In the genomic region with DNA sequence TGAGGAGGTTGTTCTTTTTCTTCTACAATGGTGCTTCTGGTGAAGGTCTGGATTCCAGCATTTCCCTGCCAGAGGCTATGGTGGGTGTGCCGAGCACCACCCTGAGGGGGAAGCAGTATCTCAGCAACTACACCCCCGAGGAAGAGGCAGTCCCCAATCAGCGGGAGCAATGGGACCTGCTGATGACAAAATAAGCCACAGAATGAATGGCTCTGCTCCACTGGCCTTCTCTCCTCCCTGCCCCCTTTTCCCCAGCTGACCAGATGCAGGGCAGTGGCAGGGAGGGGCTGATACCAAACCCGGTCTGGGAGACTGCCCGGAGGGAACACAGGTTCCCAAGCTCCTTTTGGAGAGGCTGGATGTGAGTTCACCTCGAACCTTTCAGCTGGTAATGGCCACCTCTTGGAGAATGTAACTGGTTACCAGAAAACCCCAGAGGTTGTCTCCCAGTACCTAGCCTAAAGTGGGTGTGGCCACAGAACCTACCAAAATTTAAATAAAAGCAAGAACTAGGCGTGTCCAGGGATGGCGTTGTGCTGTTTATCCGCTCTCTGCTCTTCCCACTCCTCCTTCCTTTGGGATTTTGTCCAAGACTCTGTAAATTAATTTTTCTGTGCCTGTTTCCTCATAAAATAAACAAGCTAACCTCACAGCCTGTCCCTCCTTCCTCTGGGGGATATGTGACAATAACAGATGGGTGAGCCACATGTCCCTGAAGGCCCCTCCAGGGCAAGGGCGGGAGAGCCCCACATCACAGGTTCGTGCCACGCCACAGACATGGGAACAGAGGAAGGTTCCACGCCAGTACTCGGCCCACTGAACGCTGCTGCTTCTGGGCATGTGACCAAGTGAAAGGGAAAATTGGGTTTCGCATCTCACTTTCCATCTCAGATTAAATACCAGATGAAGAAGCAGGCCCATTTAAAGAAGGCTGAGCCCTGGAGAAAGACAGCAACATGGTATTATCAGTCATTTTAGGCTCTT, we compare ENCODE assay signal across 8 cellular contexts. TPM values are rescaled to one million over a fixed set of nuclear protein-coding genes. Genes with fewer than 3 reads are reported as not detected.
DNase-seq lines count a peak whose midpoint lies in the region; ATAC-seq and TF ChIP-seq lines count a peak whose summit lies in the region.

No MANE protein-coding gene starts in this region.

- POLR2A ChIA-PET in PC-9 (lab: Charles Lee; ENCODE audit: unreplicated experiment): interaction anchor here (0.6 to 0.9 kb wide), 2 partner anchors 42 to 124 kb away, joined by 3 to 4 read pairs; no protein-coding TSS in a partner anchor

- CTCF ChIA-PET in PC-9 (lab: Charles Lee): no interaction called here

- no peaks in the 10 kb centered on the region for H3K79me2 ChIP-seq in PC-9 (ENCODE audit: low read depth)

- H3F3A ChIP-seq in PC-9 (ENCODE audit: insufficient read depth, low read depth): peaks cover 31% of the 10 kb centered on the region

- H3K27me3 ChIP-seq in PC-9 (ENCODE audit: insufficient read depth, low read depth): no peaks in the 10 kb centered on the region

- intact Hi-C loops in activated T-helper 1 cell treated with anti-CD3 and anti-CD28 coated beads, Interleukin-12 subunit alpha, Interleukin-12 subunit beta, Interleukin-2, Interleukin-4 antibody, amounts not matched to agents 30 ng/mL and 10 ng/mL and 1 ng/mL, durations not matched to agents 14 hours and 24 hours and 36 hours (cut with micrococcal nuclease): no loop called here
- intact Hi-C loops in PC-9 (cut with micrococcal nuclease; ENCODE audit: unreplicated experiment): no loop called here

- H3K4me2 ChIP-seq in PC-9: no peak overlapping the region

- no peak overlapping the region for H2AFZ ChIP-seq in PC-9

- peak overlapping the region; percentile 29 for H3K27ac Mint-ChIP-seq in activated T-helper 1 cell treated with anti-CD3 and anti-CD28 coated beads, Interleukin-12 subunit alpha, Interleukin-12 subunit beta, Interleukin-2, Interleukin-4 antibody, amounts not matched to agents 30 ng/mL and 10 ng/mL and 1 ng/mL, durations not matched to agents 14 hours and 24 hours and 36 hours
- H3K27ac Mint-ChIP-seq in naive B cell: peak overlapping the region; percentile 81 to 99 (median 98)
- no peak overlapping the region for H3K27ac Mint-ChIP-seq in T-helper 2 cell treated with Interferon-gamma antibody and Interleukin-4, amounts not matched to agents 5 μg/mL and 100 μg/mL, for 36 hours

- peaks cover 52% of the 10 kb centered on the region for H3K4me1 ChIP-seq in PC-9 (replicated peaks; ENCODE audit: insufficient read depth)

- no peaks in the 10 kb centered on the region for H3K9me3 Mint-ChIP-seq in activated T-helper 1 cell treated with anti-CD3 and anti-CD28 coated beads, Interleukin-12 subunit alpha, Interleukin-12 subunit beta, Interleukin-2, Interleukin-4 antibody, amounts not matched to agents 30 ng/mL and 10 ng/mL and 1 ng/mL, durations not matched to agents 14 hours and 24 hours and 36 hours
- no peaks in the 10 kb centered on the region for H3K9me3 Mint-ChIP-seq in naive B cell
- H3K9me3 Mint-ChIP-seq in T-helper 2 cell treated with Interferon-gamma antibody and Interleukin-4, amounts not matched to agents 5 μg/mL and 100 μg/mL, for 36 hours: no peaks in the 10 kb centered on the region

- H3K4me3 ChIP-seq in PC-9: no peak overlapping the region

- H4K20me1 ChIP-seq in PC-9 (ENCODE audit: insufficient read depth): peaks cover 11% of the 10 kb centered on the region

- peaks cover 11% of the 10 kb centered on the region for H3K36me3 Mint-ChIP-seq in activated T-helper 1 cell treated with anti-CD3 and anti-CD28 coated beads, Interleukin-12 subunit alpha, Interleukin-12 subunit beta, Interleukin-2, Interleukin-4 antibody, amounts not matched to agents 30 ng/mL and 10 ng/mL and 1 ng/mL, durations not matched to agents 14 hours and 24 hours and 36 hours (ENCODE audit: low read depth)
- H3K36me3 Mint-ChIP-seq in naive B cell: no peaks in the 10 kb centered on the region
- no peaks in the 10 kb centered on the region for H3K36me3 Mint-ChIP-seq in T-helper 2 cell treated with Interferon-gamma antibody and Interleukin-4, amounts not matched to agents 5 μg/mL and 100 μg/mL, for 36 hours (ENCODE audit: low read depth)

- no peaks in the 10 kb centered on the region for H3K9me3 ChIP-seq in PC-9 (ENCODE audit: insufficient read depth, low read depth)

- BruUV-seq in PC-9 (replicated peaks; lab: Mats Ljungman, UMichigan): no TSS peak

- H3K4me1 Mint-ChIP-seq in activated T-helper 1 cell treated with anti-CD3 and anti-CD28 coated beads, Interleukin-12 subunit alpha, Interleukin-12 subunit beta, Interleukin-2, Interleukin-4 antibody, amounts not matched to agents 30 ng/mL and 10 ng/mL and 1 ng/mL, durations not matched to agents 14 hours and 24 hours and 36 hours (ENCODE audit: low read depth): peaks cover 53% of the 10 kb centered on the region
- H3K4me1 Mint-ChIP-seq in naive B cell: peaks cover 38 to 66% (median 44%) of the 10 kb centered on the region in 3 donors
- peaks cover 15% of the 10 kb centered on the region for H3K4me1 Mint-ChIP-seq in T-helper 2 cell treated with Interferon-gamma antibody and Interleukin-4, amounts not matched to agents 5 μg/mL and 100 μg/mL, for 36 hours (ENCODE audit: low read depth)

- ATAC-seq in HG02840 (IDR thresholded peaks at IDR 0.05; ENCODE audit: low FRiP score, unreplicated experiment): peak; percentile 63
- peak; percentile 96 to 97 for ATAC-seq in naive B cell (ENCODE audit: low read depth in 2 of 2)

- peak; percentile 62 for DNase-seq in activated CD8-positive, alpha-beta memory T cell treated with anti-CD3 and anti-CD28 coated beads for 24 hours
- no peak for DNase-seq in activated CD8-positive, alpha-beta memory T cell treated with anti-CD3 and anti-CD28 coated beads, Interleukin-2, amount 50 U/mL, for 48 hours
- DNase-seq in activated T-helper 1 cell treated with anti-CD3 and anti-CD28 coated beads, Interleukin-12 subunit alpha, Interleukin-12 subunit beta, Interleukin-2, Interleukin-4 antibody, amounts not matched to agents 30 ng/mL and 10 ng/mL and 1 ng/mL, durations not matched to agents 14 hours and 24 hours and 36 hours (ENCODE audit: low spot score): no peak
- DNase-seq in naive B cell: peak; percentile 88
- DNase-seq in PC-9: no peak
- DNase-seq in HT-29 (ENCODE audit: low spot score): no peak
- no peak for DNase-seq in T-helper 2 cell treated with Interferon-gamma antibody and Interleukin-4, amounts not matched to agents 5 μg/mL and 100 μg/mL, for 36 hours (ENCODE audit: low spot score)

- TF ChIP-seq CTCF in PC-9 (conservative IDR thresholded peaks at IDR 0.05): no peak

- no peak overlapping the region for H3K27ac ChIP-seq in PC-9

- H3K36me3 ChIP-seq in PC-9 (ENCODE audit: low read depth): no peaks in the 10 kb centered on the region

- no peak overlapping the region for H3K4me3 Mint-ChIP-seq in activated T-helper 1 cell treated with anti-CD3 and anti-CD28 coated beads, Interleukin-12 subunit alpha, Interleukin-12 subunit beta, Interleukin-2, Interleukin-4 antibody, amounts not matched to agents 30 ng/mL and 10 ng/mL and 1 ng/mL, durations not matched to agents 14 hours and 24 hours and 36 hours
- peak overlapping the region; percentile 39 to 88 (median 80) for H3K4me3 Mint-ChIP-seq in naive B cell
- H3K4me3 Mint-ChIP-seq in T-helper 2 cell treated with Interferon-gamma antibody and Interleukin-4, amounts not matched to agents 5 μg/mL and 100 μg/mL, for 36 hours: no peak overlapping the region

- no peaks in the 10 kb centered on the region for H3K9me2 ChIP-seq in PC-9 (ENCODE audit: insufficient read depth)

- no peaks in the 10 kb centered on the region for H3K27me3 Mint-ChIP-seq in activated T-helper 1 cell treated with anti-CD3 and anti-CD28 coated beads, Interleukin-12 subunit alpha, Interleukin-12 subunit beta, Interleukin-2, Interleukin-4 antibody, amounts not matched to agents 30 ng/mL and 10 ng/mL and 1 ng/mL, durations not matched to agents 14 hours and 24 hours and 36 hours (ENCODE audit: insufficient read depth)
- no peaks in the 10 kb centered on the region for H3K27me3 Mint-ChIP-seq in naive B cell
- H3K27me3 Mint-ChIP-seq in T-helper 2 cell treated with Interferon-gamma antibody and Interleukin-4, amounts not matched to agents 5 μg/mL and 100 μg/mL, for 36 hours (ENCODE audit: low read depth): no peaks in the 10 kb centered on the region

RNA-seq across cellular contexts. Expression of a gene that starts 35.1 kb away (rescaled TPM):
- total RNA-seq in activated T-helper 1 cell treated with anti-CD3 and anti-CD28 coated beads, Interleukin-12 subunit alpha, Interleukin-12 subunit beta, Interleukin-2, Interleukin-4 antibody, amounts not matched to agents 30 ng/mL and 10 ng/mL and 1 ng/mL, durations not matched to agents 14 hours and 24 hours and 36 hours: 1.2 and 1.9 TPM in 2 replicates
- polyA plus RNA-seq in naive B cell (ENCODE audit: low read depth in 6 of 6): not detected
- total RNA-seq in PC-9 (2021): 2.6 and 4.2 TPM in 2 replicates
- total RNA-seq in HT-29 (2014; rRNA removed; shearing (Covaris generic)): 1.6 and 2.0 TPM in 2 replicates

RNA-seq across cellular contexts. Expression of a gene that starts 43.4 kb away (rescaled TPM):
- 29.5 and 30.1 TPM in 2 replicates for total RNA-seq in activated T-helper 1 cell treated with anti-CD3 and anti-CD28 coated beads, Interleukin-12 subunit alpha, Interleukin-12 subunit beta, Interleukin-2, Interleukin-4 antibody, amounts not matched to agents 30 ng/mL and 10 ng/mL and 1 ng/mL, durations not matched to agents 14 hours and 24 hours and 36 hours
- 1 to 10 TPM; 4.1 to 9.2 (median 6.9) TPM for polyA plus RNA-seq in naive B cell (ENCODE audit: low read depth in 6 of 6)
- 15.4 and 18.1 TPM in 2 replicates for total RNA-seq in PC-9 (2021)
- total RNA-seq in HT-29 (2014; rRNA removed; shearing (Covaris generic)): 54.2 and 60.6 TPM in 2 replicates

Comparison
In these comparisons a context has a peak if more than half of its experiments do, and no peak if none do; other contexts are left out.
1. DNase-seq: peak in activated CD8-positive, alpha-beta memory T cell treated with anti-CD3 and anti-CD28 coated beads for 24 hours (single experiment) and naive B cell (single experiment); none in activated CD8-positive, alpha-beta memory T cell treated with anti-CD3 and anti-CD28 coated beads, Interleukin-2, amount 50 U/mL, for 48 hours (single experiment), activated T-helper 1 cell treated with anti-CD3 and anti-CD28 coated beads, Interleukin-12 subunit alpha, Interleukin-12 subunit beta, Interleukin-2, Interleukin-4 antibody, amounts not matched to agents 30 ng/mL and 10 ng/mL and 1 ng/mL, durations not matched to agents 14 hours and 24 hours and 36 hours (single experiment), PC-9 (0 of 2), HT-29 (single experiment) and T-helper 2 cell treated with Interferon-gamma antibody and Interleukin-4, amounts not matched to agents 5 μg/mL and 100 μg/mL, for 36 hours (single experiment).
2. H3K4me3 Mint-ChIP-seq: peak in naive B cell (8 of 8); none in activated T-helper 1 cell treated with anti-CD3 and anti-CD28 coated beads, Interleukin-12 subunit alpha, Interleukin-12 subunit beta, Interleukin-2, Interleukin-4 antibody, amounts not matched to agents 30 ng/mL and 10 ng/mL and 1 ng/mL, durations not matched to agents 14 hours and 24 hours and 36 hours (single experiment) and T-helper 2 cell treated with Interferon-gamma antibody and Interleukin-4, amounts not matched to agents 5 μg/mL and 100 μg/mL, for 36 hours (single experiment).